In the genomic region with DNA sequence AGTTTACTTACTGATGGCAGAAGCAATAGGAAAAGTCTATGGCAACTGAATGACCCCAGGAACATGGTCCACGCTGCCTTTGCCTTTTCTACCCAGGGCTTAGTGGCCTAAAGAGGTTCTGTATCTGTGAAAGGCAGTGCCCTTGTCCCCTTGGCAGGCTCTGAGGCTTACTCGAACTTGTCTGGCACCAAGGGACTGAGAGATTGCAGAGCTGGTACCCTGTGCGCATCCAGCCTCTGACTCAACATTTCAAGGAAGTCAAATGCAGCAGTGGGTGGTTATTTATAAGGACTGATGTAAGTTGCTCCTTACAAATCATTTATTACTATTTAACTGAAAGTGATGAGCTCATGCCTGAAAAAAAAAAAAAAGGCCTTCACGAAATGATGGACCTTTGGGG, we compare ENCODE assay signal across 27 cellular contexts.
A peak's percentile ranks its signal among the peaks of the same experiment; 100 is the strongest.
DNase-seq lines count a peak whose midpoint lies in the region; ATAC-seq, FAIRE-seq and TF ChIP-seq lines count a peak whose summit lies in the region.
"Had no signal": no experiment of that assay in that cellular context is flagged by ENCODE, and none has a peak within 500 bp of the region (broad histone marks: within the 10 kb centered on the region; RNA-seq: fewer than 3 reads in every experiment).

No MANE protein-coding gene starts in this region.

- no peak overlapping the region for H3K9ac ChIP-seq in OCI-LY3 (ENCODE audit: low read length)
- H3K9ac ChIP-seq: BLaER1 treated with 17β-estradiol and CSF1 and Interleukin-3, amounts not matched to agents 10 nM and 100 nM had no signal

- H3K9me3 Mint-ChIP-seq in WTC11: peaks cover 24% of the 10 kb centered on the region

- no peaks in the 10 kb centered on the region for H4K20me1 ChIP-seq in OCI-LY3 (ENCODE audit: insufficient read depth, low read length)
- H4K20me1 ChIP-seq: BLaER1 treated with 17β-estradiol and CSF1 and Interleukin-3, amounts not matched to agents 10 nM and 100 nM had no signal

- CTCF ChIA-PET in AG04450 (lab: Charles Lee) (interaction anchor here (0.6 to 1.0 kb wide), 2 partner anchors 9 to 31 kb away, joined by 3 read pairs; no protein-coding TSS in a partner anchor), WTC11 (lab: Charles Lee) (interaction anchor here (1.4 kb wide), 1 partner anchor 23 kb away, joined by 3 read pairs; no protein-coding TSS in a partner anchor)

- intact Hi-C loops in left ventricle myocardium superior (cut with micrococcal nuclease): no loop called here

- H3K4me3 ChIP-seq in AG04450 (ENCODE audit: low read depth, low read length) (no peak overlapping the region), OCI-LY3 (ENCODE audit: low read length) (no peak overlapping the region), skeletal muscle cell (ENCODE audit: low read depth, low read length) (no peak overlapping the region)
- H3K4me3 ChIP-seq: BLaER1 treated with 17β-estradiol and CSF1 and Interleukin-3, amounts not matched to agents 10 nM and 100 nM; dorsolateral prefrontal cortex; thyroid gland had no signal

- ATAC-seq in left ventricle myocardium superior (peak; percentile 83), WTC11 (no peak)
- ATAC-seq: activated CD4-positive, CD25-positive, alpha-beta regulatory T cell treated with anti-CD3 and anti-CD28 coated beads, Interleukin-2, amount 50 U/mL, for 24 hours; activated CD8-positive, alpha-beta T cell treated with anti-CD3 and anti-CD28 coated beads for 36 hours; stimulated activated naive CD8-positive, alpha-beta T cell treated with anti-CD3 and anti-CD28 coated beads, Interleukin-15, Interleukin-2, amounts not matched to agents 100 U/mL and 50 U/mL, for 24 hours had no signal

- no peak overlapping the region for H3K4me2 ChIP-seq in OCI-LY3 (ENCODE audit: low read length)
- H3K4me2 ChIP-seq: BLaER1 treated with 17β-estradiol and CSF1 and Interleukin-3, amounts not matched to agents 10 nM and 100 nM had no signal

- no peak overlapping the region for H3K27ac ChIP-seq in AG04450 (ENCODE audit: low read depth, low read length)
- no peak overlapping the region for H3K27ac ChIP-seq in OCI-LY3 (ENCODE audit: low read length)
- H3K27ac ChIP-seq: BLaER1 treated with 17β-estradiol and CSF1 and Interleukin-3, amounts not matched to agents 10 nM and 100 nM; thyroid gland had no signal

- H3K4me1 ChIP-seq in OCI-LY3 (ENCODE audit: low read length): no peaks in the 10 kb centered on the region
- H3K4me1 ChIP-seq: BLaER1 treated with 17β-estradiol and CSF1 and Interleukin-3, amounts not matched to agents 10 nM and 100 nM had no signal

- peaks cover 4% of the 10 kb centered on the region for H3K36me3 ChIP-seq in OCI-LY3 (replicated peaks; ENCODE audit: low read depth, low read length)
- H3K36me3 ChIP-seq: BLaER1 treated with 17β-estradiol and CSF1 and Interleukin-3, amounts not matched to agents 10 nM and 100 nM; thyroid gland had no signal

- H3K27me3 ChIP-seq in AG04450 (ENCODE audit: control insufficient read depth, insufficient read depth, low read length) (no peaks in the 10 kb centered on the region), OCI-LY3 (ENCODE audit: low read depth, low read length) (no peaks in the 10 kb centered on the region)
- H3K27me3 ChIP-seq: BLaER1 treated with 17β-estradiol and CSF1 and Interleukin-3, amounts not matched to agents 10 nM and 100 nM; thyroid gland had no signal

- H3K9me3 ChIP-seq in AG04450 (ENCODE audit: control insufficient read depth, insufficient read depth, low read length) (peaks cover 4% of the 10 kb centered on the region), OCI-LY3 (ENCODE audit: insufficient read depth, low read length) (peaks cover 11% of the 10 kb centered on the region; the same call in 1 of the 2 replicates)
- H3K9me3 ChIP-seq: thyroid gland had no signal

- H3K27ac Mint-ChIP-seq in WTC11: no peak overlapping the region
- H3K27ac Mint-ChIP-seq: activated CD8-positive, alpha-beta T cell treated with anti-CD3 and anti-CD28 coated beads for 36 hours; activated naive CD8-positive, alpha-beta T cell treated with anti-CD3 and anti-CD28 coated beads for 36 hours; activated T-helper 2 cell treated with anti-CD3 and anti-CD28 coated beads, Interferon-gamma antibody, Interleukin-2, Interleukin-4, amounts not matched to agents 10 μg/mL and 5 μg/mL and 100 μg/mL, durations not matched to agents 14 hours and 24 hours and 36 hours had no signal

- H3K36me3 Mint-ChIP-seq in WTC11: peaks cover 11% of the 10 kb centered on the region
- H3K36me3 Mint-ChIP-seq: activated naive CD8-positive, alpha-beta T cell treated with anti-CD3 and anti-CD28 coated beads for 36 hours had no signal

- H3K79me2 ChIP-seq in OCI-LY3 (ENCODE audit: low read length): no peaks in the 10 kb centered on the region

- no peak for TF ChIP-seq CTCF in AG04450 (IDR thresholded peaks at IDR 0.05; ENCODE audit: low read depth, low read length)
- TF ChIP-seq CTCF in OCI-LY3 (IDR thresholded peaks at IDR 0.05; ENCODE audit: low read depth, low read length): no peak
- TF ChIP-seq CTCF in WTC11 (IDR thresholded peaks at IDR 0.05): no peak

- FAIRE-seq in GM19239 (lab: Jason Lieb, UNC): no peak

- H3K27me3 Mint-ChIP-seq in WTC11 (ENCODE audit: low read depth): no peaks in the 10 kb centered on the region
- H3K27me3 Mint-ChIP-seq: activated naive CD8-positive, alpha-beta T cell treated with anti-CD3 and anti-CD28 coated beads for 36 hours had no signal

- DNase-seq in AG04450 (ENCODE audit: low read depth, low spot score) (peak; percentile 16), left ventricle myocardium superior (no peak), skeletal muscle cell (ENCODE audit: low read depth) (peak; percentile 46), WTC11 (ENCODE audit: low spot score) (no peak), GM19239 (ENCODE audit: insufficient read length, low spot score) (no peak), COLO829 (ENCODE audit: low spot score) (no peak)
- no peak for DNase-seq in activated naive CD4-positive, alpha-beta T cell treated with anti-CD3 and anti-CD28 coated beads, Interleukin-2, amount 50 U/mL, for 16 hours
- DNase-seq: activated CD8-positive, alpha-beta T cell treated with anti-CD3 and anti-CD28 coated beads for 36 hours; activated naive CD8-positive, alpha-beta T cell treated with anti-CD3 and anti-CD28 coated beads for 36 hours; COR-L47; DMS79; dorsolateral prefrontal cortex; GF-D8; glutamatergic neuron; H9; mammary epithelial cell; NCI-H2081; NCI-H345; NCI-H82; RPMI8226; stimulated activated naive CD8-positive, alpha-beta T cell treated with anti-CD3 and anti-CD28 coated beads, Interleukin-15, Interleukin-2, amounts not matched to agents 100 U/mL and 50 U/mL, for 24 hours; thyroid gland had no signal

- peaks cover 6% of the 10 kb centered on the region for H3K4me1 Mint-ChIP-seq in WTC11
- H3K4me1 Mint-ChIP-seq: activated naive CD8-positive, alpha-beta T cell treated with anti-CD3 and anti-CD28 coated beads for 36 hours; central memory CD8-positive, alpha-beta T cell had no signal

- H2AFZ ChIP-seq in OCI-LY3 (ENCODE audit: low read depth, low read length): 0 out of 2 replicates have a peak overlapping the region, but pooled peaks have one; percentile 30

- no peak overlapping the region for H3K4me3 Mint-ChIP-seq in WTC11
- H3K4me3 Mint-ChIP-seq: activated CD8-positive, alpha-beta T cell treated with anti-CD3 and anti-CD28 coated beads for 36 hours; activated naive CD8-positive, alpha-beta T cell treated with anti-CD3 and anti-CD28 coated beads for 36 hours; central memory CD8-positive, alpha-beta T cell; H9 had no signal

- POLR2A ChIA-PET in AG04450 (lab: Yijun Ruan, JAX): no interaction called here
- POLR2A ChIA-PET in WTC11 (lab: Charles Lee): no interaction called here

TF ChIP-seq in WTC11, 78 proteins besides CTCF, POLR2A, EP300 and RAD21:
- TF ChIP-seq, protein P1, sequence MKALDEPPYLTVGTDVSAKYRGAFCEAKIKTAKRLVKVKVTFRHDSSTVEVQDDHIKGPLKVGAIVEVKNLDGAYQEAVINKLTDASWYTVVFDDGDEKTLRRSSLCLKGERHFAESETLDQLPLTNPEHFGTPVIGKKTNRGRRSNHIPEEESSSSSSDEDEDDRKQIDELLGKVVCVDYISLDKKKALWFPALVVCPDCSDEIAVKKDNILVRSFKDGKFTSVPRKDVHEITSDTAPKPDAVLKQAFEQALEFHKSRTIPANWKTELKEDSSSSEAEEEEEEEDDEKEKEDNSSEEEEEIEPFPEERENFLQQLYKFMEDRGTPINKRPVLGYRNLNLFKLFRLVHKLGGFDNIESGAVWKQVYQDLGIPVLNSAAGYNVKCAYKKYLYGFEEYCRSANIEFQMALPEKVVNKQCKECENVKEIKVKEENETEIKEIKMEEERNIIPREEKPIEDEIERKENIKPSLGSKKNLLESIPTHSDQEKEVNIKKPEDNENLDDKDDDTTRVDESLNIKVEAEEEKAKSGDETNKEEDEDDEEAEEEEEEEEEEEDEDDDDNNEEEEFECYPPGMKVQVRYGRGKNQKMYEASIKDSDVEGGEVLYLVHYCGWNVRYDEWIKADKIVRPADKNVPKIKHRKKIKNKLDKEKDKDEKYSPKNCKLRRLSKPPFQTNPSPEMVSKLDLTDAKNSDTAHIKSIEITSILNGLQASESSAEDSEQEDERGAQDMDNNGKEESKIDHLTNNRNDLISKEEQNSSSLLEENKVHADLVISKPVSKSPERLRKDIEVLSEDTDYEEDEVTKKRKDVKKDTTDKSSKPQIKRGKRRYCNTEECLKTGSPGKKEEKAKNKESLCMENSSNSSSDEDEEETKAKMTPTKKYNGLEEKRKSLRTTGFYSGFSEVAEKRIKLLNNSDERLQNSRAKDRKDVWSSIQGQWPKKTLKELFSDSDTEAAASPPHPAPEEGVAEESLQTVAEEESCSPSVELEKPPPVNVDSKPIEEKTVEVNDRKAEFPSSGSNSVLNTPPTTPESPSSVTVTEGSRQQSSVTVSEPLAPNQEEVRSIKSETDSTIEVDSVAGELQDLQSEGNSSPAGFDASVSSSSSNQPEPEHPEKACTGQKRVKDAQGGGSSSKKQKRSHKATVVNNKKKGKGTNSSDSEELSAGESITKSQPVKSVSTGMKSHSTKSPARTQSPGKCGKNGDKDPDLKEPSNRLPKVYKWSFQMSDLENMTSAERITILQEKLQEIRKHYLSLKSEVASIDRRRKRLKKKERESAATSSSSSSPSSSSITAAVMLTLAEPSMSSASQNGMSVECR (CRISPR knock-in tag; IDR thresholded peaks at IDR 0.05; ENCODE audit: borderline replicate concordance): no peak
- TF ChIP-seq, protein P2, sequence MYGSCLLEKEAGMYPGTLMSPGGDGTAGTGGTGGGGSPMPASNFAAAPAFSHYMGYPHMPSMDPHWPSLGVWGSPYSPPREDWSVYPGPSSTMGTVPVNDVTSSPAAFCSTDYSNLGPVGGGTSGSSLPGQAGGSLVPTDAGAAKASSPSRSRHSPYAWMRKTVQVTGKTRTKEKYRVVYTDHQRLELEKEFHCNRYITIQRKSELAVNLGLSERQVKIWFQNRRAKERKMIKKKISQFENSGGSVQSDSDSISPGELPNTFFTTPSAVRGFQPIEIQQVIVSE (CRISPR knock-in tag; IDR thresholded peaks at IDR 0.05; ENCODE audit: borderline replicate concordance): no peak
- TF ChIP-seq ZNF138 (CRISPR knock-in tag; conservative IDR thresholded peaks at IDR 0.05) (no peak), CREM (CRISPR knock-in tag; IDR thresholded peaks at IDR 0.05) (no peak), JAZF1 (CRISPR knock-in tag; IDR thresholded peaks at IDR 0.05) (no peak)

Comparison
In these comparisons a context has a peak if more than half of its experiments do, and no peak if none do; other contexts are left out.
1. DNase-seq: peak in AG04450 (single experiment) and skeletal muscle cell (single experiment); none in left ventricle myocardium superior (single experiment), WTC11 (single experiment), activated naive CD4-positive, alpha-beta T cell treated with anti-CD3 and anti-CD28 coated beads, Interleukin-2, amount 50 U/mL, for 16 hours (single experiment), GM19239 (single experiment) and COLO829 (single experiment).